Comparison of ENCODE assay signal across 2 cellular contexts in the genomic region with DNA sequence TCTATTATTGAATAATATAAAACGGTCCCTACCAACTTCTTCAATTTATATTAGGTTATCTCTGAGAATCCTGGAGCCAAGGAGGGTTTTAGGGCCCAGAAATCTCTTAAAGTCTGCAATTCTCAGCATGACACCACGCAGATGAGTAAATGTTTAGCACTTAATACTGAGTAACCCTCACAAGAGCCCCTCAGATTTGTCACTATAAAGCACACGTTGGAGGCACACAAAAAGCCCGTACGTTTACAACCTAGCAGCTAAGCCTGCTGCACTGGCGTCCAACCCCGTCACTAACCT.
TF ChIP-seq lines count a peak whose summit lies in the region.

No MANE protein-coding gene starts in this region.

TF ChIP-seq in H1, 55 proteins besides CTCF, POLR2A, EP300 and RAD21:
- TF ChIP-seq BACH1 (IDR thresholded peaks at IDR 0.05; ENCODE audit: low read length) (no peak), TEAD4 (IDR thresholded peaks at IDR 0.05; ENCODE audit: low read depth, low read length) (no peak), TBP (IDR thresholded peaks at IDR 0.05; ENCODE audit: low read depth, low read length) (no peak), TAF7 (optimal IDR thresholded peaks at IDR 0.05; ENCODE audit: borderline replicate concordance, low read depth, low read length) (no peak), POU5F1 (IDR thresholded peaks at IDR 0.05; ENCODE audit: low read depth, low read length) (no peak)

TF ChIP-seq in neural cell, 6 proteins besides CTCF, POLR2A, EP300 and RAD21:
- TF ChIP-seq TAF1 (IDR thresholded peaks at IDR 0.05; ENCODE audit: low read depth) (no peak), EZH2 (IDR thresholded peaks at IDR 0.05; ENCODE audit: borderline replicate concordance, insufficient read depth, low read length, poor library complexity, severe bottlenecking) (no peak), MXI1 (conservative IDR thresholded peaks at IDR 0.05; ENCODE audit: poor library complexity, severe bottlenecking) (no peak), SMC3 (conservative IDR thresholded peaks at IDR 0.05; ENCODE audit: poor library complexity) (no peak), POLR2AphosphoS5 (IDR thresholded peaks at IDR 0.05) (no peak)
- TF ChIP-seq, protein P1, sequence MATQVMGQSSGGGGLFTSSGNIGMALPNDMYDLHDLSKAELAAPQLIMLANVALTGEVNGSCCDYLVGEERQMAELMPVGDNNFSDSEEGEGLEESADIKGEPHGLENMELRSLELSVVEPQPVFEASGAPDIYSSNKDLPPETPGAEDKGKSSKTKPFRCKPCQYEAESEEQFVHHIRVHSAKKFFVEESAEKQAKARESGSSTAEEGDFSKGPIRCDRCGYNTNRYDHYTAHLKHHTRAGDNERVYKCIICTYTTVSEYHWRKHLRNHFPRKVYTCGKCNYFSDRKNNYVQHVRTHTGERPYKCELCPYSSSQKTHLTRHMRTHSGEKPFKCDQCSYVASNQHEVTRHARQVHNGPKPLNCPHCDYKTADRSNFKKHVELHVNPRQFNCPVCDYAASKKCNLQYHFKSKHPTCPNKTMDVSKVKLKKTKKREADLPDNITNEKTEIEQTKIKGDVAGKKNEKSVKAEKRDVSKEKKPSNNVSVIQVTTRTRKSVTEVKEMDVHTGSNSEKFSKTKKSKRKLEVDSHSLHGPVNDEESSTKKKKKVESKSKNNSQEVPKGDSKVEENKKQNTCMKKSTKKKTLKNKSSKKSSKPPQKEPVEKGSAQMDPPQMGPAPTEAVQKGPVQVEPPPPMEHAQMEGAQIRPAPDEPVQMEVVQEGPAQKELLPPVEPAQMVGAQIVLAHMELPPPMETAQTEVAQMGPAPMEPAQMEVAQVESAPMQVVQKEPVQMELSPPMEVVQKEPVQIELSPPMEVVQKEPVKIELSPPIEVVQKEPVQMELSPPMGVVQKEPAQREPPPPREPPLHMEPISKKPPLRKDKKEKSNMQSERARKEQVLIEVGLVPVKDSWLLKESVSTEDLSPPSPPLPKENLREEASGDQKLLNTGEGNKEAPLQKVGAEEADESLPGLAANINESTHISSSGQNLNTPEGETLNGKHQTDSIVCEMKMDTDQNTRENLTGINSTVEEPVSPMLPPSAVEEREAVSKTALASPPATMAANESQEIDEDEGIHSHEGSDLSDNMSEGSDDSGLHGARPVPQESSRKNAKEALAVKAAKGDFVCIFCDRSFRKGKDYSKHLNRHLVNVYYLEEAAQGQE (IDR thresholded peaks at IDR 0.05; ENCODE audit: borderline replicate concordance) = no peak
